Comparison of ENCODE assay signal across 8 cellular contexts in the genomic region with DNA sequence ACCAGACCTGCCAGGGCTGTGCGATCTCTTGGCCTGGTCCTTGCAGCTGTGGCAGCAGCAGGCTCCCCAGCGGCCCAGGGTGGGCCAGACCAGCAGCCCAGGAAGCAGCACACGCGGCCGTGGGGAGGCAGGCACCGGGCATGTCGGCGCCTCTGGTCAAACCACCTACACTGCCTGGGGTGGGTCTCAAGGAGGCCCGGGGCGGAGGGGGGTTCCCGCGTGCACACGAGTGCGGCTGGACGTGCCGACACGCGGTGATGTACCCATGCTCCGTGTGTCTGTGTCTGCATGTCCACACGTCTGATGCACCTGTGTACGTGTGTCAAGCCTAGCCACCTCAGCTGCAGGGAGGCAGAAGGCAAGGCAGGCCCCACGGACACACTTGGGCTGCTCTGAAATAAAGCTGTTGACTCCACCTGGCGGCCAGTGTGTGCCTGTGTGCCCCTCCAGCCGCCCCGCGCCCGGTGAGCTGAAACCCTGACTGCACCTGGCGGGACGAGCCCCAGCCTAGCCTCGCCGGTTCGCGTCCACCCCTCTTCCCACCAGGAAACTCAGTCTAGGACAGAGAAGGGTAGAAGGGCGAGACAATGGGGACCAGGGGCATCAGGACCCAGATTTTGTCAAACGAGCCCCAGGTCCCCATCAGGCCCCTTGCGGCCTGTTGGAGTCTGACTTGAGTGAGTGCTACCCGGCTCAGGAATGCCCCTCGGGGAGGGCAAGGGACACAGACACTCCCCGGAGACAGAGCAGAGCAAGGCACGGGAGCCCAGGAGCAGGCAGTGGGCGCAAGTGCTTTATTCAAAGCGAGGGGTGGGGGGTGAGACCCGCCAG. TPM values are rescaled to one million over a fixed set of nuclear protein-coding genes. Genes with fewer than 3 reads are reported as not detected.
DNase-seq lines count a peak whose midpoint lies in the region; ATAC-seq, FAIRE-seq and TF ChIP-seq lines count a peak whose summit lies in the region.
"Had no signal": no experiment of that assay in that cellular context is flagged by ENCODE, and none has a peak within 500 bp of the region (broad histone marks: within the 10 kb centered on the region; RNA-seq: fewer than 3 reads in every experiment).

No MANE protein-coding gene starts in this region.

- no peak overlapping the region for H3K4me3 Mint-ChIP-seq in T-helper 17 cell
- H3K4me3 Mint-ChIP-seq in immature natural killer cell, result no peak overlapping the region
- H3K4me3 Mint-ChIP-seq: dendritic cell treated with granulocyte-macrophage colony-stimulating factor and Interleukin-4, amounts not matched to agents 40 ng/mL and 50 ng/mL, for 4 days had no signal

- in situ Hi-C loops in astrocyte of the cerebellum (cut with HindIII; ENCODE audit: low sequenced_read_pairs), result loop anchor here (25.0 kb wide), 1 partner anchor 155 kb away; no protein-coding TSS in a partner anchor

- TF ChIP-seq CTCF in astrocyte of the cerebellum (IDR thresholded peaks at IDR 0.05; ENCODE audit: low read depth, low read length, missing control alignments), result peak; percentile 56

- peak; percentile 83 for FAIRE-seq in GM12892 (lab: Jason Lieb, UNC)

- no peaks in the 10 kb centered on the region for H3K9me3 Mint-ChIP-seq in immature natural killer cell

- DNase-seq in GM12892 (ENCODE audit: insufficient read length) (peak; percentile 91), NCI-H128 (lab: John Stamatoyannopoulos, UW; ENCODE audit: unreplicated experiment) (peak; percentile 34), T-helper 17 cell (peak; percentile 50 to 62 (median 50)), astrocyte of the cerebellum (ENCODE audit: low read depth) (peak; percentile 33), immature natural killer cell (peak; percentile 38 to 53 (median 48))
- peak; percentile 68 for DNase-seq in stimulated activated CD4-positive, alpha-beta T cell treated with anti-CD3 and anti-CD28 coated beads, Interleukin-2, amount 100 ng/mL, for 4 hours (ENCODE audit: low read depth)

- H3K27me3 Mint-ChIP-seq in T-helper 17 cell (no peaks in the 10 kb centered on the region), immature natural killer cell (ENCODE audit: low read depth in 3 of 3) (no peaks in the 10 kb centered on the region)

- no peak overlapping the region for H3K4me3 ChIP-seq in astrocyte of the cerebellum (ENCODE audit: low read depth, low read length)

- no peak for TF ChIP-seq POLR2A in GM12892 (IDR thresholded peaks at IDR 0.05; ENCODE audit: low read depth, low read length)

- H3K27ac Mint-ChIP-seq in T-helper 17 cell, result no peak overlapping the region
- no peak overlapping the region for H3K27ac Mint-ChIP-seq in immature natural killer cell
- H3K27ac Mint-ChIP-seq: dendritic cell treated with granulocyte-macrophage colony-stimulating factor and Interleukin-4, amounts not matched to agents 40 ng/mL and 50 ng/mL, for 4 days had no signal

- H3K9me3 ChIP-seq in T-helper 17 cell (ENCODE audit: control insufficient read depth, low read length, poor library complexity, severe bottlenecking), result no peaks in the 10 kb centered on the region

- ATAC-seq in T-helper 17 cell (peak; percentile 84), GM19397 (IDR thresholded peaks at IDR 0.05; ENCODE audit: unreplicated experiment) (no peak)

- H3K4me1 Mint-ChIP-seq in T-helper 17 cell (peaks cover 6% of the 10 kb centered on the region), immature natural killer cell (no peaks in the 10 kb centered on the region)

- H3K36me3 Mint-ChIP-seq in T-helper 17 cell (ENCODE audit: low read depth) (no peaks in the 10 kb centered on the region), immature natural killer cell (no peaks in the 10 kb centered on the region)

RNA-seq across cellular contexts. Expression of a gene that starts 11.6 kb away (rescaled TPM):
- polyA plus RNA-seq in GM12892 (2012; ENCODE audit: missing spikeins), result 0.34 TPM
- total RNA-seq in T-helper 17 cell, result 1 to 10 TPM; 4.6 to 8.0 TPM
- polyA plus RNA-seq in immature natural killer cell, result not detected

RNA-seq across cellular contexts. Expression of a gene that starts 15.9 kb away (rescaled TPM):
- polyA plus RNA-seq in GM12892 (2012; ENCODE audit: missing spikeins), result 18.0 TPM
- 10 to 100 TPM; 63.5 to 66.2 TPM for total RNA-seq in T-helper 17 cell
- 1 to 10 TPM; 1.4 to 7.0 (median 4.6) TPM for polyA plus RNA-seq in immature natural killer cell

RNA-seq across cellular contexts. Expression of a gene that starts 16.6 kb away (rescaled TPM):
- 3.1 TPM for polyA plus RNA-seq in GM12892 (2012; ENCODE audit: missing spikeins)
- total RNA-seq in T-helper 17 cell, result 10 to 100 TPM; 10.6 to 14.9 TPM
- 10 to 100 TPM; 17.3 to 25.4 (median 18.9) TPM for polyA plus RNA-seq in immature natural killer cell

RNA-seq across cellular contexts. Expression of a gene that starts 18.2 kb away (rescaled TPM):
- 29.0 TPM for polyA plus RNA-seq in GM12892 (2012; ENCODE audit: missing spikeins)
- 10 to 100 TPM; 50.6 to 57.7 TPM for total RNA-seq in T-helper 17 cell
- 100 to 1,000 TPM in 1 of 3 donors, 10 to 100 TPM in 2; 77.8 to 105 (median 83.9) TPM for polyA plus RNA-seq in immature natural killer cell

RNA-seq across cellular contexts. Expression of a gene that starts 32.6 kb away (rescaled TPM):
- polyA plus RNA-seq in GM12892 (2012; ENCODE audit: missing spikeins), result 53.6 TPM
- total RNA-seq in T-helper 17 cell, result 100 to 1,000 TPM; 130 to 132 TPM
- polyA plus RNA-seq in immature natural killer cell, result 10 to 100 TPM; 62.1 to 68.8 (median 67.5) TPM

Comparison
In these comparisons a context has a peak if more than half of its experiments do, and no peak if none do; other contexts are left out.
1. DNase-seq: peak in every context shown above with its lines; median percentile 91 in GM12892; 68 in stimulated activated CD4-positive, alpha-beta T cell treated with anti-CD3 and anti-CD28 coated beads, Interleukin-2, amount 100 ng/mL, for 4 hours; 50 in T-helper 17 cell; 48 in immature natural killer cell; 34 in NCI-H128; 33 in astrocyte of the cerebellum.